8 cellular contexts compared by ENCODE assay signal in the genomic region with DNA sequence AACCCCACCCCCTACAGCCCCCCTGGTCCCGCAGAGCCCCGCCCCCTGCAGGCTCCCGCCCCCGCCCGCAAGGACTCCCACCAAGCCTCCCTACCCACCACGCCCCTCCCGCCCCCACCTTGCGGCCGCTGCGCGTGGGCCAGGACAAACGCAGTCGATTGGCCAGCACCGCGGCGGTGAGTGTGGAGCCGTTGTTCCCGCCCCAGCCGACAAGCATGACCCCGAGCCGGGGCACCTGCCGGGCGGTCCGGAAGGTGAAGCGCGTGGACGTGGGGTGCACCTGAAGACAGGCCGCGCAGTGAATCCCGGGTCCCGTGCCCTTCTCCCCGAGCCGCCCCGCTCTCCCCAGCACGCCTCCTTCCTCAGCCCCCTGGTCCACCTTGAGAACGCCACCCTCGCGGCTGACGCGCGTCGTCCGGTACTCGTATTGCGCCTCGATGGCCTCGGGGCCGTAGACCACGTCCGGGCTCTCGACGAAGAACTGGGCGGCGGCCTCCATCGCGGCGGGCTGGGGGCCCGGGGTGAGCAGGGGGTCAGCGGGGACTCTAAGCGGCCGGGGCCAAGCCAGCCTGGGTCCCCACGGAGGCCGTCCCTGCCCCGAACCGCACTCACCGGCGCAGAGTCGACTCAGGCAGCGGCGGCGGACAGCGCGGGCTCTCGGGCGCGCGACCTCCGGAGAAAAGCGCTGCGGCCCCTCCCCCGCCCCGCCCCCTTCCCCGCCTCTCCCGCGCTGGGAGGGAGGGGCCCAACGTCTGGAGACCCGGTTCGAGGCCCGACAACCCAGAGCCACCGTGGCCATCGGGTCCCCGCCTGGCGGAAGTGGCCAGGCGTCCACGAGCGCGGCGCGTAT. TPM values are rescaled to one million over a fixed set of nuclear protein-coding genes. Genes with fewer than 3 reads are reported as not detected.
DNase-seq lines count a peak whose midpoint lies in the region; ATAC-seq, FAIRE-seq and TF ChIP-seq lines count a peak whose summit lies in the region.

A gene (minus strand): TSS at position 653 of the 850 bp plus-strand sequence. CDS start 154 bp downstream, at position 499.

- H3K4me1 Mint-ChIP-seq in GM23338: peaks cover 31% of the 10 kb centered on the region

- H3K27me3 Mint-ChIP-seq in GM23338 (ENCODE audit: insufficient read depth, low read depth, poor library complexity): peaks cover 31% of the 10 kb centered on the region

- FAIRE-seq in GM19239 (lab: Jason Lieb, UNC): no peak

- H3K27me3 ChIP-seq in GM23338 (ENCODE audit: insufficient read depth): no peaks in the 10 kb centered on the region
- H3K27me3 ChIP-seq in body of pancreas: no peaks in the 10 kb centered on the region

- H3K4me2 ChIP-seq in GM23338: peak within 1 kb of the TSS; percentile 82

- H3K9me3 Mint-ChIP-seq in GM23338: peaks cover 4% of the 10 kb centered on the region

- H3K9me3 ChIP-seq in SK-N-MC (ENCODE audit: low read depth, low read length) (no peaks in the 10 kb centered on the region), body of pancreas (no peaks in the 10 kb centered on the region)

- intact Hi-C loops in body of pancreas (cut with DNase I): no loop called here

- DNase-seq in AG09309 (ENCODE audit: low read depth) (no peak), GM23338 (ENCODE audit: low spot score) (peak; percentile 79), SK-N-MC (ENCODE audit: low read depth, low spot score) (no peak), body of pancreas (peak; percentile 58 to 66 (median 63)), skeletal muscle cell (ENCODE audit: low read depth) (no peak), GM19239 (ENCODE audit: insufficient read length, low spot score) (no peak)

- peaks cover 22% of the 10 kb centered on the region for H3K36me3 Mint-ChIP-seq in GM23338 (ENCODE audit: low read depth)

- H3K27ac ChIP-seq in GM23338 (ENCODE audit: low read depth) (peak within 1 kb of the TSS; percentile 78; the same call in 1 of the 2 replicates), SK-N-MC (0 out of 2 replicates have a peak within 1 kb of the TSS, but pooled peaks have one; percentile 4), body of pancreas (peak within 1 kb of the TSS; percentile 69 to 92 (median 87))

- TF ChIP-seq CTCF in AG09309 (IDR thresholded peaks at IDR 0.05; ENCODE audit: control insufficient read depth, insufficient read depth, low read depth, low read length, missing control alignments): no peak
- TF ChIP-seq CTCF in GM23338 (conservative IDR thresholded peaks at IDR 0.05; ENCODE audit: low read depth in 2 of 2): no peak
- no peak for TF ChIP-seq CTCF in body of pancreas (IDR thresholded peaks at IDR 0.05)

- 0% methylated on average over 69 of the region's 99 CpGs; no CpG with 5 or more reads in 1 of the 2 donors for WGBS in body of pancreas, 2 donors

- H3K4me1 ChIP-seq in GM23338 (ENCODE audit: insufficient read depth): peaks cover 28% of the 10 kb centered on the region
- H3K4me1 ChIP-seq in body of pancreas: peaks cover 65% of the 10 kb centered on the region

- peaks cover 30% of the 10 kb centered on the region; the same call in 1 of the 2 replicates for H3F3A ChIP-seq in GM23338 (replicated peaks; ENCODE audit: low read depth)

- peak within 1 kb of the TSS; percentile 76 for H2AFZ ChIP-seq in GM23338

- peak within 1 kb of the TSS; percentile 72; the same call in 1 of the 2 replicates for H3K27ac Mint-ChIP-seq in GM23338

- peak within 1 kb of the TSS; percentile 70 for H3K9ac ChIP-seq in SK-N-MC (ENCODE audit: insufficient read length)

- H3K79me2 ChIP-seq in GM23338 (replicated peaks; ENCODE audit: insufficient read depth): no peaks in the 10 kb centered on the region

- no peaks in the 10 kb centered on the region for H3K36me3 ChIP-seq in GM23338 (ENCODE audit: insufficient read depth)
- peaks cover 13% of the 10 kb centered on the region; the same call in 1 of the 2 replicates for H3K36me3 ChIP-seq in SK-N-MC (ENCODE audit: insufficient read depth, low read length)
- no peaks in the 10 kb centered on the region for H3K36me3 ChIP-seq in body of pancreas (replicated peaks in 1 of 2; ENCODE audit: insufficient read depth in 1 of 2, low read depth in 2 of 2)

- peak within 1 kb of the TSS; percentile 78 for H3K4me3 Mint-ChIP-seq in GM23338

- peaks cover 3% of the 10 kb centered on the region for H4K20me1 ChIP-seq in GM23338 (replicated peaks; ENCODE audit: insufficient read depth)

- ATAC-seq in GM23338 (peak; percentile 21), body of pancreas (peak; percentile 44), GM19035 (IDR thresholded peaks at IDR 0.05; ENCODE audit: unreplicated experiment) (no peak)

- TF ChIP-seq POLR2A in body of pancreas (IDR thresholded peaks at IDR 0.05): peak; percentile 15 to 45 (median 39)

- H3K4me3 ChIP-seq in AG09309 (ENCODE audit: control insufficient read depth, low read depth, low read length): peak within 1 kb of the TSS; percentile 54
- peak within 1 kb of the TSS; percentile 79 for H3K4me3 ChIP-seq in GM23338
- peak within 1 kb of the TSS; percentile 88 for H3K4me3 ChIP-seq in SK-N-MC
- peak within 1 kb of the TSS; percentile 22 to 27 for H3K4me3 ChIP-seq in body of pancreas
- peak within 1 kb of the TSS; percentile 76 for H3K4me3 ChIP-seq in iPS-11a (ENCODE audit: low read depth, low read length)
- H3K4me3 ChIP-seq in skeletal muscle cell (ENCODE audit: low read depth, low read length): peak within 1 kb of the TSS; percentile 57

- H3K9me2 ChIP-seq in GM23338 (ENCODE audit: insufficient read depth): no peaks in the 10 kb centered on the region

TF ChIP-seq in GM23338, 12 proteins besides CTCF, POLR2A, EP300 and RAD21:
- TF ChIP-seq POLR2AphosphoS5 (IDR thresholded peaks at IDR 0.05; ENCODE audit: low read depth) (peak; percentile 80), EZH2 (IDR thresholded peaks at IDR 0.05; ENCODE audit: low read depth, unreplicated experiment) (no peak)

RNA-seq across cellular contexts. Expression of the gene that starts here (rescaled TPM):
- 199 and 208 TPM in 2 replicates for total RNA-seq in GM23338 (2014; rRNA removed; shearing (Covaris generic))
- 191 and 217 TPM in 2 replicates for polyA plus RNA-seq in GM23338 (2016; fragmentation: Nextera tagmentation; extraction: Ambion mirVana)
- total RNA-seq in body of pancreas: 10 to 100 TPM; 52.7 to 72.8 TPM

Comparison
In these comparisons a context has a peak if more than half of its experiments do, and no peak if none do; other contexts are left out.
1. DNase-seq: peak in GM23338 (single experiment) and body of pancreas (4 of 4); none in AG09309 (single experiment), SK-N-MC (single experiment), skeletal muscle cell (single experiment) and GM19239 (single experiment).
2. H3K4me3 ChIP-seq: peak in every context shown above with its lines; median percentile 88 in SK-N-MC; 79 in GM23338; 76 in iPS-11a; 57 in skeletal muscle cell; 54 in AG09309; 24 in body of pancreas.
3. H3K27ac ChIP-seq: peak in every context shown above with its lines; median percentile 87 in body of pancreas; 78 in GM23338; 4 in SK-N-MC.